In genomic region chr22:20395181-20395896, GRCh38 we compare ENCODE assay signal across 1 cellular context.
TF ChIP-seq lines count a peak whose summit lies in the region.

No MANE protein-coding gene starts in this region.

TF ChIP-seq in H1, 55 proteins besides CTCF, POLR2A, EP300 and RAD21 (continued from another document):
- TF ChIP-seq MAX (IDR thresholded peaks at IDR 0.05), result no peak
- TF ChIP-seq CTBP2 (IDR thresholded peaks at IDR 0.05; ENCODE audit: borderline replicate concordance, insufficient read depth, insufficient read length, low read length), result no peak
- no peak for TF ChIP-seq BRCA1 (IDR thresholded peaks at IDR 0.05; ENCODE audit: low read depth, low read length)
- no peak for TF ChIP-seq ATF2 (IDR thresholded peaks at IDR 0.05; ENCODE audit: low read length)
